Comparison of ENCODE assay signal across 17 cellular contexts in genomic region chr11:45414082-45414481, GRCh38.
"Had no signal": no experiment of that assay in that cellular context is flagged by ENCODE, and none has a peak within 500 bp of the region (broad histone marks: within the 10 kb centered on the region; RNA-seq: fewer than 3 reads in every experiment).

No MANE protein-coding gene starts in this region.

- H3K9me3 Mint-ChIP-seq: endodermal cell; naive thymus-derived CD8-positive, alpha-beta T cell; type B pancreatic cell had no signal

- H3K4me3 Mint-ChIP-seq: endodermal cell; naive thymus-derived CD8-positive, alpha-beta T cell; type B pancreatic cell had no signal

- H3K4me1 ChIP-seq: colonic mucosa, heart left ventricle, right lobe of liver had no signal

- H3K36me3 Mint-ChIP-seq: naive thymus-derived CD8-positive, alpha-beta T cell; type B pancreatic cell had no signal

- H3K36me3 ChIP-seq: colonic mucosa, heart left ventricle, ovary, right lobe of liver had no signal

- H3K27ac ChIP-seq: colonic mucosa, heart left ventricle, ovary, right lobe of liver had no signal

- H3K27me3 ChIP-seq: colonic mucosa, ovary, right lobe of liver had no signal

- H3K4me3 ChIP-seq: colonic mucosa, heart left ventricle, mucosa of descending colon, ovary, right lobe of liver had no signal

- DNase-seq: colonic mucosa; effector CD4-positive, alpha-beta T cell; endodermal cell; erythroblast; foreskin melanocyte; heart left ventricle; hippocampal formation; left colon; mucosa of descending colon; naive thymus-derived CD8-positive, alpha-beta T cell; nucleus accumbens; ovary; right lobe of liver; stimulated activated CD4-positive, alpha-beta T cell treated with anti-CD3 and anti-CD28 coated beads, Interleukin-4, amount 100 ng/mL, for 24 hours; stimulated activated naive CD4-positive, alpha-beta T cell had no signal

- ATAC-seq: heart left ventricle; left colon; mucosa of descending colon; naive thymus-derived CD8-positive, alpha-beta T cell; right lobe of liver had no signal

- H3K27ac Mint-ChIP-seq: endodermal cell; naive thymus-derived CD8-positive, alpha-beta T cell; progenitor cell of endocrine pancreas; type B pancreatic cell had no signal
